In genomic region chr1:173868266-173869107, GRCh38 we compare ENCODE assay signal across 8 cellular contexts. TPM values are rescaled to one million over a fixed set of nuclear protein-coding genes. Genes with fewer than 3 reads are reported as not detected.
DNase-seq lines count a peak whose midpoint lies in the region; ATAC-seq and TF ChIP-seq lines count a peak whose summit lies in the region.

Gene ZBTB37 (plus strand): TSS chr1:173868380. CDS start chr1:173870226, 1,846 bp downstream.

- peaks cover 34% of the 10 kb centered on the region for H3K36me3 ChIP-seq in upper lobe of right lung

- H3K36me3 Mint-ChIP-seq in activated naive CD4-positive, alpha-beta T cell treated with anti-CD3 and anti-CD28 coated beads, Interleukin-2, amount 50 U/mL, for 72 hours, result peaks cover 55 to 56% of the 10 kb centered on the region in 2 donors
- peaks cover 40% of the 10 kb centered on the region for H3K36me3 Mint-ChIP-seq in progenitor cell of endocrine pancreas (ENCODE audit: insufficient read depth)

- peak; percentile 90 for DNase-seq in GM10248 (ENCODE audit: extremely low spot score)
- DNase-seq in NCI-H1105 treated with DMSO at 0.1 percent for 48 hours (lab: John Stamatoyannopoulos, UW), result peak; percentile 91
- peak; percentile 94 for DNase-seq in SKM-1 (lab: John Stamatoyannopoulos, UW; ENCODE audit: unreplicated experiment)
- peak; percentile 95 to 98 for DNase-seq in activated naive CD4-positive, alpha-beta T cell treated with anti-CD3 and anti-CD28 coated beads, Interleukin-2, amount 50 U/mL, for 72 hours (ENCODE audit: low spot score in 2 of 2)
- peak; percentile 95 for DNase-seq in cardiac septum (ENCODE audit: low spot score)
- DNase-seq in progenitor cell of endocrine pancreas (ENCODE audit: low spot score, unreplicated experiment), result peak; percentile 97
- peak; percentile 98 for DNase-seq in upper lobe of right lung

- H3K4me3 Mint-ChIP-seq in progenitor cell of endocrine pancreas (ENCODE audit: low read depth), result peak within 1 kb of the TSS; percentile 99

- POLR2A ChIA-PET in GM10248 (lab: Yijun Ruan, JAX), result interaction anchor here (0.7 to 1.9 kb wide), 13 partner anchors 8 to 1131 kb away, joined by 3 to 11 read pairs (median 4); partner anchors contain the start of genes KLHL20, PRDX6 and RC3H1

- no peaks in the 10 kb centered on the region for H3K27me3 ChIP-seq in upper lobe of right lung

- intact Hi-C loops in cardiac septum (cut with DNase I) (loop anchor here (1.0 to 5.0 kb wide), 2 partner anchors 44 to 1129 kb away; partner anchors contain the start of genes CACYBP, CENPL and DARS2), upper lobe of right lung (cut with DNase I) (no loop called here)

- H3K27me3 Mint-ChIP-seq in progenitor cell of endocrine pancreas, result no peaks in the 10 kb centered on the region

- peak within 1 kb of the TSS; percentile 90 to 100 for H3K27ac Mint-ChIP-seq in activated naive CD4-positive, alpha-beta T cell treated with anti-CD3 and anti-CD28 coated beads, Interleukin-2, amount 50 U/mL, for 72 hours
- H3K27ac Mint-ChIP-seq in progenitor cell of endocrine pancreas, result peak within 1 kb of the TSS; percentile 100

- H3K4me3 ChIP-seq in upper lobe of right lung, result peak within 1 kb of the TSS; percentile 92

- H3K4me1 Mint-ChIP-seq in progenitor cell of endocrine pancreas (ENCODE audit: low read depth), result peaks cover 37% of the 10 kb centered on the region

- peak; percentile 68 for ATAC-seq in HG02642 (IDR thresholded peaks at IDR 0.05; ENCODE audit: poor library complexity, unreplicated experiment)
- ATAC-seq in activated naive CD4-positive, alpha-beta T cell treated with anti-CD3 and anti-CD28 coated beads, Interleukin-2, amount 50 U/mL, for 72 hours, result peak; percentile 70 to 71
- peak; percentile 89 for ATAC-seq in upper lobe of right lung

- H3K9me3 ChIP-seq in upper lobe of right lung, result no peaks in the 10 kb centered on the region

- CTCF ChIA-PET in GM10248 (lab: Yijun Ruan, JAX), result interaction anchor here (0.8 to 1.6 kb wide), 5 partner anchors 8 to 1127 kb away, joined by 3 to 6 read pairs (median 5); no protein-coding TSS in a partner anchor

- H3K9me3 Mint-ChIP-seq in activated naive CD4-positive, alpha-beta T cell treated with anti-CD3 and anti-CD28 coated beads, Interleukin-2, amount 50 U/mL, for 72 hours, result no peaks in the 10 kb centered on the region
- H3K9me3 Mint-ChIP-seq in progenitor cell of endocrine pancreas (ENCODE audit: low read depth), result no peaks in the 10 kb centered on the region

- TF ChIP-seq CTCF in GM10248 (IDR thresholded peaks at IDR 0.05; ENCODE audit: control extremely low read depth, extremely low read depth, low read depth, missing control alignments) (no peak), progenitor cell of endocrine pancreas (IDR thresholded peaks at IDR 0.05; ENCODE audit: unreplicated experiment) (no peak), upper lobe of right lung (IDR thresholded peaks at IDR 0.05) (no peak)

- H3K4me1 ChIP-seq in upper lobe of right lung, result peaks cover 48% of the 10 kb centered on the region

- peak within 1 kb of the TSS; percentile 96 for H3K27ac ChIP-seq in upper lobe of right lung

RNA-seq across cellular contexts. Expression of gene ZBTB37, which starts in this region (rescaled TPM):
- 10 to 100 TPM in 1 of 2 donors, 1 to 10 TPM in 1; 9.5 to 21.4 TPM for total RNA-seq in activated naive CD4-positive, alpha-beta T cell treated with anti-CD3 and anti-CD28 coated beads, Interleukin-2, amount 50 U/mL, for 72 hours
- 14.3 TPM for total RNA-seq in cardiac septum
- 12.2 and 14.3 TPM in 2 replicates for total RNA-seq in progenitor cell of endocrine pancreas
- 14.7 TPM for total RNA-seq in upper lobe of right lung

Comparison
In these comparisons a context has a peak if more than half of its experiments do, and no peak if none do; other contexts are left out.
1. Peak in every context shown above with its lines: DNase-seq, ATAC-seq, H3K4me3 ChIP-seq and H3K27ac ChIP-seq.